In the genomic region with DNA sequence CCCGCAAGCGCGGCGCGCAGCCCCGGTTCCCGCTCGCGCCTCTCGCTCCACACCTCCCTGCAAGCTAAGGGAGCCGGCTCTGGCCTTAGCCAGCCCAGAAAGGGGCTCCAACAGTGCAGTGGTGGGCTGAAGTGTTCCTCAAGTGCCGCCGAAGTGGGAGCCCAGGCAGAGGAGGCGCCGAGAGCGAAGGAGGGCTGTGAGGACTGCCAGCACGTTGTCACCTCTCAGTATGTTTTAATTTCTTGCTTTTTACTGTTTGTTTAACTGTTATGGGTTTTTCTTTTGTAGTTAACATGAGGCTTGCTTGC, we compare ENCODE assay signal across 20 cellular contexts.
DNase-seq lines count a peak whose midpoint lies in the region; ATAC-seq and TF ChIP-seq lines count a peak whose summit lies in the region.
"Had no signal": no experiment of that assay in that cellular context is flagged by ENCODE, and none has a peak within 500 bp of the region (broad histone marks: within the 10 kb centered on the region; RNA-seq: fewer than 3 reads in every experiment).

No MANE protein-coding gene starts in this region.

- no peaks in the 10 kb centered on the region for H4K20me1 ChIP-seq in PC-9 (ENCODE audit: insufficient read depth)
- H4K20me1 ChIP-seq: BLaER1 had no signal

- no peaks in the 10 kb centered on the region for H3F3A ChIP-seq in PC-9 (ENCODE audit: insufficient read depth, low read depth)

- no peak for TF ChIP-seq POLR2A in spleen (IDR thresholded peaks at IDR 0.05)

- H3K9me3 ChIP-seq in PC-9 (ENCODE audit: insufficient read depth, low read depth) (no peaks in the 10 kb centered on the region), spleen (peaks cover 0 to 15% (median 2%) of the 10 kb centered on the region in 8 donors)
- H3K9me3 ChIP-seq: Caco-2 had no signal

- peak overlapping the region; percentile 45; the same call in 1 of the 2 replicates for H2AFZ ChIP-seq in PC-9

- no peaks in the 10 kb centered on the region for H3K36me3 ChIP-seq in PC-9 (ENCODE audit: low read depth)
- H3K36me3 ChIP-seq in spleen = no peaks in the 10 kb centered on the region
- H3K36me3 ChIP-seq: BLaER1 had no signal

- H3K27me3 ChIP-seq in PC-9 (ENCODE audit: insufficient read depth, low read depth) = no peaks in the 10 kb centered on the region
- no peaks in the 10 kb centered on the region for H3K27me3 ChIP-seq in spleen (replicated peaks in 1 of 7)
- H3K27me3 ChIP-seq: BLaER1 had no signal

- H3K4me2 ChIP-seq in PC-9 = no peak overlapping the region
- H3K4me2 ChIP-seq: BLaER1 had no signal

- CTCF ChIA-PET in PC-9 (lab: Charles Lee) = no interaction called here

- ATAC-seq in GM19351 (IDR thresholded peaks at IDR 0.05; ENCODE audit: unreplicated experiment) (no peak), HG02938 (IDR thresholded peaks at IDR 0.05; ENCODE audit: unreplicated experiment) (no peak)
- ATAC-seq: CD8-positive, alpha-beta T cell; GM12878 had no signal

- POLR2A ChIA-PET in PC-9 (lab: Charles Lee; ENCODE audit: unreplicated experiment) = no interaction called here

- no peak overlapping the region for H3K27ac ChIP-seq in PC-9
- no peak overlapping the region for H3K27ac ChIP-seq in spleen
- H3K27ac ChIP-seq: 22Rv1, BLaER1, C4-2B had no signal

- H3K9me2 ChIP-seq in PC-9 (ENCODE audit: insufficient read depth) = no peaks in the 10 kb centered on the region; the same call in 1 of the 2 replicates

- TF ChIP-seq CTCF in PC-9 (conservative IDR thresholded peaks at IDR 0.05) (no peak), spleen (IDR thresholded peaks at IDR 0.05 in 8 of 11, conservative IDR thresholded peaks at IDR 0.05 in 3 of 11) (no peak)

- no peaks in the 10 kb centered on the region for H3K79me2 ChIP-seq in PC-9 (ENCODE audit: low read depth)

- DNase-seq in NCI-H2227 (lab: John Stamatoyannopoulos, UW; ENCODE audit: unreplicated experiment) (peak; percentile 7), NCI-H2227 treated with DMSO at 0.1 percent for 48 hours (lab: John Stamatoyannopoulos, UW) (no peak), PC-9 (no peak), spleen (peak; percentile 63), NCI-H1694 treated with DMSO at 0.1 percent for 48 hours (lab: John Stamatoyannopoulos, UW) (no peak), LoVo (ENCODE audit: low spot score) (no peak)
- DNase-seq: Caco-2; CD4-positive, CD25-positive, alpha-beta regulatory T cell; CD8-positive, alpha-beta T cell; DMS153; DND-41; EL; H7; HCEC 1CT had no signal

- H3K4me3 ChIP-seq in PC-9 (no peak overlapping the region), spleen (no peak overlapping the region)
- H3K4me3 ChIP-seq: BLaER1, GM12878 had no signal

- 87 to 97% (median 90%) methylated on average over 16 to 17 of the region's 17 CpGs for WGBS in spleen, 5 donors

- intact Hi-C loops in PC-9 (cut with micrococcal nuclease; ENCODE audit: unreplicated experiment) (no loop called here), spleen (cut with DNase I; ENCODE audit: low total_unique reads) (no loop called here)

- H3K4me1 ChIP-seq in PC-9 (replicated peaks; ENCODE audit: insufficient read depth) (no peaks in the 10 kb centered on the region), spleen (no peaks in the 10 kb centered on the region)
- H3K4me1 ChIP-seq: BLaER1, Caco-2 had no signal

- BruUV-seq in PC-9 (replicated peaks; lab: Mats Ljungman, UMichigan) = no TSS peak

Comparison
In these comparisons a context has a peak if more than half of its experiments do, and no peak if none do; other contexts are left out.
1. DNase-seq: peak in NCI-H2227 (single experiment) and spleen (single experiment); none in NCI-H2227 treated with DMSO at 0.1 percent for 48 hours (single experiment), PC-9 (0 of 2), NCI-H1694 treated with DMSO at 0.1 percent for 48 hours (single experiment) and LoVo (single experiment).